Comparison of ENCODE assay signal across 8 cellular contexts in the genomic region with DNA sequence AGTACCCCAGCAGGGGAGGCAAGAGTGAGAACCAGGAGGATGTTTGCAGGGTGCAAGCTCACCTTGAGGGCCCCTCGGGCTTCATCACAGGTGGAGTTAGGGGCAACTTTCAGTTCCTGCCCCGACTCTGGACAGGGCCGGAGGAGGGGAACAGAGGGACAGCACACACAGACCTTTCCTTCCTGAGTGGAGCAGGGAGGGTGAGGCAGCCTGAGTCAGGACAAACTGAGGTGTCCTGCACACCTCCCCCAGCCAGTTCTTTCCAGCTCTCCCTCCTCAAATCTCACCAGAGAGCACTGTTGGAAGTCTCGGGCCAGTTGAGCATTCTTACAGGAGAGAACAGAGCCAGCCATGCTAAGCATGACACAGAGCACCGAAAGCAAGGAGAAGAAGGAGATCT. TPM values are rescaled to one million over a fixed set of nuclear protein-coding genes. Genes with fewer than 3 reads are reported as not detected.
DNase-seq lines count a peak whose midpoint lies in the region; ATAC-seq and TF ChIP-seq lines count a peak whose summit lies in the region.

No MANE protein-coding gene starts in this region.

- no peaks in the 10 kb centered on the region for H3K27me3 ChIP-seq in CD4-positive, CD25-positive, alpha-beta regulatory T cell (ENCODE audit: control insufficient read depth, insufficient read depth, low read length)
- no peaks in the 10 kb centered on the region for H3K27me3 ChIP-seq in MG63
- no peaks in the 10 kb centered on the region for H3K27me3 ChIP-seq in colonic mucosa

- H3K9ac ChIP-seq in colonic mucosa (ENCODE audit: low read depth in 2 of 2, low read length in 2 of 2) = peak overlapping the region in 1 of 2 donors; percentile 89

- H3K36me3 ChIP-seq in CD4-positive, CD25-positive, alpha-beta regulatory T cell (ENCODE audit: control insufficient read depth, insufficient read depth, low read length) = peaks cover 15% of the 10 kb centered on the region
- H3K36me3 ChIP-seq in MG63 (peaks cover 52% of the 10 kb centered on the region), colonic mucosa (no peaks in the 10 kb centered on the region)

- H3K4me3 Mint-ChIP-seq in CD4-positive, CD25-positive, alpha-beta regulatory T cell = peak overlapping the region; percentile 75 to 94 (median 82)
- peak overlapping the region; percentile 78 for H3K4me3 Mint-ChIP-seq in natural killer cell treated with Interleukin-12 subunit alpha and Interleukin-12 subunit beta and Interleukin-15 and Interleukin-18, amount 100 ng/mL, for 72 hours

- no peak for ATAC-seq in CD4-positive, CD25-positive, alpha-beta regulatory T cell (ENCODE audit: low read depth in 2 of 2)
- no peak for ATAC-seq in natural killer cell treated with Interleukin-12 subunit alpha and Interleukin-12 subunit beta and Interleukin-15 and Interleukin-18, amount 100 ng/mL, for 72 hours
- no peak for ATAC-seq in HG03442 (IDR thresholded peaks at IDR 0.05; ENCODE audit: unreplicated experiment)
- no peak for ATAC-seq in HG02610 (IDR thresholded peaks at IDR 0.05; ENCODE audit: unreplicated experiment)
- no peak for ATAC-seq in HG03196 (IDR thresholded peaks at IDR 0.05; ENCODE audit: unreplicated experiment)

- TF ChIP-seq CTCF in colonic mucosa (IDR thresholded peaks at IDR 0.05) = no peak

- peaks cover 25% of the 10 kb centered on the region for H3K4me1 ChIP-seq in CD4-positive, CD25-positive, alpha-beta regulatory T cell (ENCODE audit: control insufficient read depth, insufficient read depth, low read length, poor library complexity, severe bottlenecking)
- peaks cover 12% of the 10 kb centered on the region for H3K4me1 ChIP-seq in colonic mucosa

- H3K27ac ChIP-seq in CD4-positive, CD25-positive, alpha-beta regulatory T cell (ENCODE audit: insufficient read depth, low read length, poor library complexity, severe bottlenecking) = no peak overlapping the region
- H3K27ac ChIP-seq in colonic mucosa = no peak overlapping the region

- no peak for DNase-seq in CD4-positive, CD25-positive, alpha-beta regulatory T cell
- DNase-seq in MG63 (no peak), colonic mucosa (no peak), SW 1271 (lab: John Stamatoyannopoulos, UW) (no peak)
- no peak for DNase-seq in natural killer cell treated with Interleukin-12 subunit alpha and Interleukin-12 subunit beta and Interleukin-15 and Interleukin-18, amount 100 ng/mL, for 72 hours (ENCODE audit: low spot score)

- peak overlapping the region in 1 of 3 donors; percentile 44 for H3K27ac Mint-ChIP-seq in CD4-positive, CD25-positive, alpha-beta regulatory T cell
- H3K27ac Mint-ChIP-seq in natural killer cell treated with Interleukin-12 subunit alpha and Interleukin-12 subunit beta and Interleukin-15 and Interleukin-18, amount 100 ng/mL, for 72 hours = peak overlapping the region; percentile 8 to 49

- H3K4me1 Mint-ChIP-seq in CD4-positive, CD25-positive, alpha-beta regulatory T cell = peaks cover 0 to 52% (median 22%) of the 10 kb centered on the region in 4 donors
- H3K4me1 Mint-ChIP-seq in natural killer cell treated with Interleukin-12 subunit alpha and Interleukin-12 subunit beta and Interleukin-15 and Interleukin-18, amount 100 ng/mL, for 72 hours (ENCODE audit: low read depth in 2 of 2) = peaks cover 15 to 32% of the 10 kb centered on the region in 2 donors

- H3K9me3 Mint-ChIP-seq in CD4-positive, CD25-positive, alpha-beta regulatory T cell = no peaks in the 10 kb centered on the region
- H3K9me3 Mint-ChIP-seq in natural killer cell treated with Interleukin-12 subunit alpha and Interleukin-12 subunit beta and Interleukin-15 and Interleukin-18, amount 100 ng/mL, for 72 hours = no peaks in the 10 kb centered on the region

- intact Hi-C loops in colonic mucosa (cut with DNase I) = loop anchor here (5.0 kb wide), 1 partner anchor 69 kb away; the partner anchor contains the start of gene RUSC1

- no peaks in the 10 kb centered on the region for H3K27me3 Mint-ChIP-seq in CD4-positive, CD25-positive, alpha-beta regulatory T cell
- no peaks in the 10 kb centered on the region for H3K27me3 Mint-ChIP-seq in natural killer cell treated with Interleukin-12 subunit alpha and Interleukin-12 subunit beta and Interleukin-15 and Interleukin-18, amount 100 ng/mL, for 72 hours

- no peak overlapping the region for H3K4me3 ChIP-seq in CD4-positive, CD25-positive, alpha-beta regulatory T cell (ENCODE audit: low read depth, low read length)
- H3K4me3 ChIP-seq in MG63 = peak overlapping the region; percentile 80
- H3K4me3 ChIP-seq in colonic mucosa = peak overlapping the region; percentile 86

- H3K36me3 Mint-ChIP-seq in CD4-positive, CD25-positive, alpha-beta regulatory T cell = peaks cover 19% of the 10 kb centered on the region
- peaks cover 8% of the 10 kb centered on the region for H3K36me3 Mint-ChIP-seq in natural killer cell treated with Interleukin-12 subunit alpha and Interleukin-12 subunit beta and Interleukin-15 and Interleukin-18, amount 100 ng/mL, for 72 hours

- H3K9me3 ChIP-seq in CD4-positive, CD25-positive, alpha-beta regulatory T cell (ENCODE audit: control insufficient read depth in 2 of 2, low read length in 2 of 2) = no peaks in the 10 kb centered on the region
- H3K9me3 ChIP-seq in MG63 (no peaks in the 10 kb centered on the region), colonic mucosa (no peaks in the 10 kb centered on the region)

RNA-seq across cellular contexts. Expression of gene ENTREP3, which starts 1.5 kb away (rescaled TPM):
- 7.8 TPM for total RNA-seq in CD4-positive, CD25-positive, alpha-beta regulatory T cell
- polyA plus RNA-seq in CD4-positive, CD25-positive, alpha-beta regulatory T cell = under 1 TPM; 0.57 to 0.97 (median 0.72) TPM
- 7.7 and 9.2 TPM in 2 replicates for total RNA-seq in MG63 (2014; rRNA removed; shearing (Covaris generic); ENCODE audit: low replicate concordance)
- 10 to 100 TPM; 22.0 to 34.2 TPM for total RNA-seq in colonic mucosa
- total RNA-seq in natural killer cell treated with Interleukin-12 subunit alpha and Interleukin-12 subunit beta and Interleukin-15 and Interleukin-18, amount 100 ng/mL, for 72 hours = 10 to 100 TPM; 12.3 to 38.0 TPM

RNA-seq across cellular contexts. Expression of gene SCAMP3, which starts 8.4 kb away (rescaled TPM):
- 57.3 TPM for total RNA-seq in CD4-positive, CD25-positive, alpha-beta regulatory T cell
- polyA plus RNA-seq in CD4-positive, CD25-positive, alpha-beta regulatory T cell = 100 to 1,000 TPM; 110 to 150 (median 141) TPM
- 116 TPM in 2 replicates for total RNA-seq in MG63 (2014; rRNA removed; shearing (Covaris generic); ENCODE audit: low replicate concordance)
- 10 to 100 TPM; 41.5 to 67.7 TPM for total RNA-seq in colonic mucosa
- total RNA-seq in natural killer cell treated with Interleukin-12 subunit alpha and Interleukin-12 subunit beta and Interleukin-15 and Interleukin-18, amount 100 ng/mL, for 72 hours = 100 to 1,000 TPM; 134 to 169 TPM

RNA-seq across cellular contexts. Expression of gene CLK2, which starts 19.5 kb away (rescaled TPM):
- total RNA-seq in CD4-positive, CD25-positive, alpha-beta regulatory T cell = 76.6 TPM
- polyA plus RNA-seq in CD4-positive, CD25-positive, alpha-beta regulatory T cell = 10 to 100 TPM; 11.4 to 17.4 (median 15.5) TPM
- total RNA-seq in MG63 (2014; rRNA removed; shearing (Covaris generic); ENCODE audit: low replicate concordance) = 21.8 and 28.3 TPM in 2 replicates
- total RNA-seq in colonic mucosa = 10 to 100 TPM; 31.7 to 66.4 TPM
- total RNA-seq in natural killer cell treated with Interleukin-12 subunit alpha and Interleukin-12 subunit beta and Interleukin-15 and Interleukin-18, amount 100 ng/mL, for 72 hours = 100 to 1,000 TPM in 1 of 2 donors, 10 to 100 TPM in 1; 77.1 to 117 TPM

RNA-seq across cellular contexts. Expression of gene HCN3, which starts 23.5 kb away (rescaled TPM):
- total RNA-seq in CD4-positive, CD25-positive, alpha-beta regulatory T cell = 1.5 TPM
- under 1 TPM in 3 of 4 donors, not detected in 1; 0.07 to 0.15 (median 0.11) TPM for polyA plus RNA-seq in CD4-positive, CD25-positive, alpha-beta regulatory T cell
- 0.10 and 1.2 TPM in 2 replicates for total RNA-seq in MG63 (2014; rRNA removed; shearing (Covaris generic); ENCODE audit: low replicate concordance)
- total RNA-seq in colonic mucosa = 10 to 100 TPM; 12.4 to 12.8 TPM
- total RNA-seq in natural killer cell treated with Interleukin-12 subunit alpha and Interleukin-12 subunit beta and Interleukin-15 and Interleukin-18, amount 100 ng/mL, for 72 hours = 1 to 10 TPM; 2.0 to 4.7 TPM

RNA-seq across cellular contexts. Expression of gene MTX1, which starts 45.3 kb away (rescaled TPM):
- total RNA-seq in CD4-positive, CD25-positive, alpha-beta regulatory T cell = 18.4 TPM
- 10 to 100 TPM; 44.3 to 52.2 (median 49.0) TPM for polyA plus RNA-seq in CD4-positive, CD25-positive, alpha-beta regulatory T cell
- 97.2 and 100 TPM in 2 replicates for total RNA-seq in MG63 (2014; rRNA removed; shearing (Covaris generic); ENCODE audit: low replicate concordance)
- 10 to 100 TPM; 37.5 to 55.8 TPM for total RNA-seq in colonic mucosa
- 10 to 100 TPM; 42.6 to 53.0 TPM for total RNA-seq in natural killer cell treated with Interleukin-12 subunit alpha and Interleukin-12 subunit beta and Interleukin-15 and Interleukin-18, amount 100 ng/mL, for 72 hours
